In genomic region chr14:64970776-64971451, GRCh38 we compare ENCODE assay signal across 10 cellular contexts. TPM values are rescaled to one million over a fixed set of nuclear protein-coding genes. Genes with fewer than 3 reads are reported as not detected.
DNase-seq lines count a peak whose midpoint lies in the region; ATAC-seq and TF ChIP-seq lines count a peak whose summit lies in the region.
"Had no signal": no experiment of that assay in that cellular context is flagged by ENCODE, and none has a peak within 500 bp of the region (broad histone marks: within the 10 kb centered on the region; RNA-seq: fewer than 3 reads in every experiment).

No MANE protein-coding gene starts in this region.

- ATAC-seq in HG03521 (IDR thresholded peaks at IDR 0.05; ENCODE audit: unreplicated experiment), result no peak

- H3K9me3 Mint-ChIP-seq in activated CD4-positive, alpha-beta T cell treated with anti-CD3 and anti-CD28 coated beads, Interleukin-2, amount 10 ng/mL, durations not matched to agents 7 days and 5 days, result no peaks in the 10 kb centered on the region
- H3K9me3 Mint-ChIP-seq in activated T-helper 1 cell treated with anti-CD3 and anti-CD28 coated beads, Interleukin-12 subunit alpha, Interleukin-12 subunit beta, Interleukin-2, Interleukin-4 antibody, amounts not matched to agents 30 ng/mL and 10 ng/mL and 1 ng/mL, durations not matched to agents 14 hours and 24 hours and 36 hours, result no peaks in the 10 kb centered on the region

- peak overlapping the region; percentile 71 for H3K27ac Mint-ChIP-seq in activated CD4-positive, alpha-beta T cell treated with anti-CD3 and anti-CD28 coated beads, Interleukin-2, amount 10 ng/mL, durations not matched to agents 7 days and 5 days
- H3K27ac Mint-ChIP-seq in activated T-helper 1 cell treated with anti-CD3 and anti-CD28 coated beads, Interleukin-12 subunit alpha, Interleukin-12 subunit beta, Interleukin-2, Interleukin-4 antibody, amounts not matched to agents 30 ng/mL and 10 ng/mL and 1 ng/mL, durations not matched to agents 14 hours and 24 hours and 36 hours, result no peak overlapping the region

- DNase-seq in activated CD4-positive, alpha-beta T cell treated with anti-CD3 and anti-CD28 coated beads, Interleukin-2, amount 10 ng/mL, durations not matched to agents 7 days and 5 days, result no peak
- DNase-seq in activated CD4-positive, alpha-beta T cell treated with anti-CD3 and anti-CD28 coated beads, Interleukin-2, amount 50 U/mL, for 1 hour, result no peak
- DNase-seq in activated T-helper 1 cell treated with anti-CD3 and anti-CD28 coated beads, Interleukin-12 subunit alpha, Interleukin-12 subunit beta, Interleukin-2, Interleukin-4 antibody, amounts not matched to agents 30 ng/mL and 10 ng/mL and 1 ng/mL, durations not matched to agents 14 hours and 24 hours and 36 hours (ENCODE audit: low spot score), result no peak
- DNase-seq in kidney epithelial cell (ENCODE audit: low read depth), result no peak
- no peak for DNase-seq in suprapubic skin (ENCODE audit: low spot score in 2 of 2)
- DNase-seq in NCI-H128 (lab: John Stamatoyannopoulos, UW; ENCODE audit: unreplicated experiment), result no peak
- no peak for DNase-seq in NCI-H1436 (lab: John Stamatoyannopoulos, UW)

- CTCF ChIA-PET in activated CD4-positive, alpha-beta T cell treated with anti-CD3 and anti-CD28 coated beads, Interleukin-2, amount 10 ng/mL, durations not matched to agents 7 days and 5 days (lab: Charles Lee), result interaction anchor here (1.4 to 1.9 kb wide), 4 partner anchors 11 to 91 kb away, joined by 3 to 7 read pairs (median 6); no protein-coding TSS in a partner anchor

- no peak for TF ChIP-seq POLR2A in suprapubic skin (IDR thresholded peaks at IDR 0.05)

- intact Hi-C loops in activated T-helper 1 cell treated with anti-CD3 and anti-CD28 coated beads, Interleukin-12 subunit alpha, Interleukin-12 subunit beta, Interleukin-2, Interleukin-4 antibody, amounts not matched to agents 30 ng/mL and 10 ng/mL and 1 ng/mL, durations not matched to agents 14 hours and 24 hours and 36 hours (cut with micrococcal nuclease), result loop anchor here (5.0 kb wide), 1 partner anchor 44 kb away; no protein-coding TSS in a partner anchor

- peaks cover 13% of the 10 kb centered on the region for H3K4me1 Mint-ChIP-seq in activated CD4-positive, alpha-beta T cell treated with anti-CD3 and anti-CD28 coated beads, Interleukin-2, amount 10 ng/mL, durations not matched to agents 7 days and 5 days
- no peaks in the 10 kb centered on the region for H3K4me1 Mint-ChIP-seq in activated T-helper 1 cell treated with anti-CD3 and anti-CD28 coated beads, Interleukin-12 subunit alpha, Interleukin-12 subunit beta, Interleukin-2, Interleukin-4 antibody, amounts not matched to agents 30 ng/mL and 10 ng/mL and 1 ng/mL, durations not matched to agents 14 hours and 24 hours and 36 hours (ENCODE audit: low read depth)

- no peak for TF ChIP-seq EP300 in suprapubic skin (IDR thresholded peaks at IDR 0.05)

- peak overlapping the region; percentile 77 for H3K4me3 ChIP-seq in kidney epithelial cell (ENCODE audit: low read depth, low read length)
- H3K4me3 ChIP-seq in suprapubic skin, result peak overlapping the region; percentile 81

- no peak overlapping the region for H3K27ac ChIP-seq in suprapubic skin

- H3K36me3 ChIP-seq in kidney epithelial cell (ENCODE audit: control insufficient read depth, insufficient read depth, low read length) (no peaks in the 10 kb centered on the region), suprapubic skin (no peaks in the 10 kb centered on the region)

- H3K4me3 Mint-ChIP-seq in activated CD4-positive, alpha-beta T cell treated with anti-CD3 and anti-CD28 coated beads, Interleukin-2, amount 10 ng/mL, durations not matched to agents 7 days and 5 days, result peak overlapping the region; percentile 71
- H3K4me3 Mint-ChIP-seq in activated T-helper 1 cell treated with anti-CD3 and anti-CD28 coated beads, Interleukin-12 subunit alpha, Interleukin-12 subunit beta, Interleukin-2, Interleukin-4 antibody, amounts not matched to agents 30 ng/mL and 10 ng/mL and 1 ng/mL, durations not matched to agents 14 hours and 24 hours and 36 hours, result peak overlapping the region; percentile 74

- H3K9me3 ChIP-seq in suprapubic skin, result no peaks in the 10 kb centered on the region

- TF ChIP-seq CTCF in kidney epithelial cell (IDR thresholded peaks at IDR 0.05; ENCODE audit: insufficient read depth, low read length, poor library complexity, severe bottlenecking) (no peak), suprapubic skin (IDR thresholded peaks at IDR 0.05) (no peak)

- H3K4me1 ChIP-seq in suprapubic skin, result peaks cover 36% of the 10 kb centered on the region

- POLR2A ChIA-PET in activated CD4-positive, alpha-beta T cell treated with anti-CD3 and anti-CD28 coated beads, Interleukin-2, amount 10 ng/mL, durations not matched to agents 7 days and 5 days (lab: Charles Lee), result no interaction called here

- H3K27me3 Mint-ChIP-seq in activated CD4-positive, alpha-beta T cell treated with anti-CD3 and anti-CD28 coated beads, Interleukin-2, amount 10 ng/mL, durations not matched to agents 7 days and 5 days, result peaks cover under 1% of the 10 kb centered on the region
- H3K27me3 Mint-ChIP-seq in activated T-helper 1 cell treated with anti-CD3 and anti-CD28 coated beads, Interleukin-12 subunit alpha, Interleukin-12 subunit beta, Interleukin-2, Interleukin-4 antibody, amounts not matched to agents 30 ng/mL and 10 ng/mL and 1 ng/mL, durations not matched to agents 14 hours and 24 hours and 36 hours (ENCODE audit: insufficient read depth), result peaks cover 26% of the 10 kb centered on the region

- no peaks in the 10 kb centered on the region for H3K36me3 Mint-ChIP-seq in activated CD4-positive, alpha-beta T cell treated with anti-CD3 and anti-CD28 coated beads, Interleukin-2, amount 10 ng/mL, durations not matched to agents 7 days and 5 days (ENCODE audit: low read depth)
- no peaks in the 10 kb centered on the region for H3K36me3 Mint-ChIP-seq in activated T-helper 1 cell treated with anti-CD3 and anti-CD28 coated beads, Interleukin-12 subunit alpha, Interleukin-12 subunit beta, Interleukin-2, Interleukin-4 antibody, amounts not matched to agents 30 ng/mL and 10 ng/mL and 1 ng/mL, durations not matched to agents 14 hours and 24 hours and 36 hours (ENCODE audit: low read depth)

- WGBS in suprapubic skin, result 91% methylated on average over 6 of the region's 6 CpGs

- peaks cover 3% of the 10 kb centered on the region for H3K27me3 ChIP-seq in kidney epithelial cell (ENCODE audit: control insufficient read depth, insufficient read depth, low read length)
- H3K27me3 ChIP-seq in suprapubic skin, result no peaks in the 10 kb centered on the region

RNA-seq across cellular contexts. Expression of gene RAB15, which starts 1.2 kb away (rescaled TPM):
- total RNA-seq in activated CD4-positive, alpha-beta T cell treated with anti-CD3 and anti-CD28 coated beads, Interleukin-2, amount 10 ng/mL, durations not matched to agents 7 days and 5 days, result 1 to 10 TPM; 4.9 to 5.7 TPM
- total RNA-seq in activated T-helper 1 cell treated with anti-CD3 and anti-CD28 coated beads, Interleukin-12 subunit alpha, Interleukin-12 subunit beta, Interleukin-2, Interleukin-4 antibody, amounts not matched to agents 30 ng/mL and 10 ng/mL and 1 ng/mL, durations not matched to agents 14 hours and 24 hours and 36 hours, result 5.7 and 6.0 TPM in 2 replicates
- total RNA-seq in kidney epithelial cell, result 18.2 and 21.9 TPM in 2 replicates
- total RNA-seq in suprapubic skin, result 10 to 100 TPM in 3 of 4 donors, 1 to 10 TPM in 1; 9.6 to 17.0 (median 15.1) TPM

RNA-seq across cellular contexts. Expression of gene FNTB, which starts 15.8 kb away (rescaled TPM):
- total RNA-seq in activated CD4-positive, alpha-beta T cell treated with anti-CD3 and anti-CD28 coated beads, Interleukin-2, amount 10 ng/mL, durations not matched to agents 7 days and 5 days, result 10 to 100 TPM; 16.7 to 21.4 TPM
- total RNA-seq in activated T-helper 1 cell treated with anti-CD3 and anti-CD28 coated beads, Interleukin-12 subunit alpha, Interleukin-12 subunit beta, Interleukin-2, Interleukin-4 antibody, amounts not matched to agents 30 ng/mL and 10 ng/mL and 1 ng/mL, durations not matched to agents 14 hours and 24 hours and 36 hours, result 14.3 and 17.8 TPM in 2 replicates
- total RNA-seq in kidney epithelial cell, result 18.0 and 18.3 TPM in 2 replicates
- total RNA-seq in suprapubic skin, result 10 to 100 TPM; 40.6 to 44.6 (median 43.2) TPM

RNA-seq across cellular contexts. Expression of gene GPX2, which starts 28.4 kb away (rescaled TPM):
- total RNA-seq in activated CD4-positive, alpha-beta T cell treated with anti-CD3 and anti-CD28 coated beads, Interleukin-2, amount 10 ng/mL, durations not matched to agents 7 days and 5 days, result not detected
- not detected in 2 replicates for total RNA-seq in activated T-helper 1 cell treated with anti-CD3 and anti-CD28 coated beads, Interleukin-12 subunit alpha, Interleukin-12 subunit beta, Interleukin-2, Interleukin-4 antibody, amounts not matched to agents 30 ng/mL and 10 ng/mL and 1 ng/mL, durations not matched to agents 14 hours and 24 hours and 36 hours
- total RNA-seq in kidney epithelial cell (not detected in 2 replicates), suprapubic skin (10 to 100 TPM in 3 of 4 donors, 1 to 10 TPM in 1; 10.0 to 65.0 (median 27.6) TPM)
- total RNA-seq: Daoy, dermis microvascular lymphatic vessel endothelial cell had no signal

RNA-seq across cellular contexts. Expression of gene CHURC1, which starts 56.7 kb away (rescaled TPM):
- total RNA-seq in activated CD4-positive, alpha-beta T cell treated with anti-CD3 and anti-CD28 coated beads, Interleukin-2, amount 10 ng/mL, durations not matched to agents 7 days and 5 days, result 10 to 100 TPM; 65.2 to 82.9 TPM
- total RNA-seq in activated T-helper 1 cell treated with anti-CD3 and anti-CD28 coated beads, Interleukin-12 subunit alpha, Interleukin-12 subunit beta, Interleukin-2, Interleukin-4 antibody, amounts not matched to agents 30 ng/mL and 10 ng/mL and 1 ng/mL, durations not matched to agents 14 hours and 24 hours and 36 hours, result 50.7 and 51.3 TPM in 2 replicates
- 35.3 and 56.8 TPM in 2 replicates for total RNA-seq in kidney epithelial cell
- total RNA-seq in suprapubic skin, result 10 to 100 TPM; 50.9 to 93.8 (median 87.7) TPM

Comparison
In these comparisons a context has a peak if more than half of its experiments do, and no peak if none do; other contexts are left out.
1. RNA of gene GPX2, which starts 28.4 kb away (total RNA-seq): 10.0 to 65.0 TPM in suprapubic skin; not detected in activated CD4-positive, alpha-beta T cell treated with anti-CD3 and anti-CD28 coated beads, Interleukin-2, amount 10 ng/mL, durations not matched to agents 7 days and 5 days, not detected in activated T-helper 1 cell treated with anti-CD3 and anti-CD28 coated beads, Interleukin-12 subunit alpha, Interleukin-12 subunit beta, Interleukin-2, Interleukin-4 antibody, amounts not matched to agents 30 ng/mL and 10 ng/mL and 1 ng/mL, durations not matched to agents 14 hours and 24 hours and 36 hours and not detected in kidney epithelial cell; every median in the first group is over 10 times any median in the second.